ENCODE assay signal across 9 cellular contexts in genomic region chr12:5003025-5003666, GRCh38. TPM values are rescaled to one million over a fixed set of nuclear protein-coding genes. Genes with fewer than 3 reads are reported as not detected.
A peak's percentile ranks its signal among the peaks of the same experiment; 100 is the strongest.
DNase-seq lines count a peak whose midpoint lies in the region; ATAC-seq and TF ChIP-seq lines count a peak whose summit lies in the region.
"Had no signal": no experiment of that assay in that cellular context is flagged by ENCODE, and none has a peak within 500 bp of the region (broad histone marks: within the 10 kb centered on the region; RNA-seq: fewer than 3 reads in every experiment).

No MANE protein-coding gene starts in this region.

- ATAC-seq in GM21367 (IDR thresholded peaks at IDR 0.05; ENCODE audit: unreplicated experiment) (peak; percentile 53), HG03097 (IDR thresholded peaks at IDR 0.05; ENCODE audit: low FRiP score, unreplicated experiment) (no peak)

- DNase-seq in CD14-positive monocyte (ENCODE audit: low spot score) (no peak), NCI-H1092 (lab: John Stamatoyannopoulos, UW) (peak; percentile 69), colonic mucosa (peak; percentile 50), left kidney (ENCODE audit: low read depth, low spot score) (peak; percentile 85)
- peak; percentile 2 to 13 for DNase-seq in stimulated activated CD4-positive, alpha-beta T cell treated with anti-CD3 and anti-CD28 coated beads, Interleukin-4, amount 100 ng/mL, for 4 hours

- no peaks in the 10 kb centered on the region for H3K27me3 ChIP-seq in SU-DHL-6 (ENCODE audit: low read length)
- no peaks in the 10 kb centered on the region for H3K27me3 ChIP-seq in colonic mucosa

- no peaks in the 10 kb centered on the region for H3K9me2 ChIP-seq in SU-DHL-6 (replicated peaks; ENCODE audit: insufficient read depth, low read length)

- H3K4me1 ChIP-seq in colonic mucosa: no peaks in the 10 kb centered on the region

- H3F3A ChIP-seq in SU-DHL-6 (ENCODE audit: insufficient read depth): no peaks in the 10 kb centered on the region

- H4K20me1 ChIP-seq in SU-DHL-6 (ENCODE audit: low read depth, low read length): no peaks in the 10 kb centered on the region

- no peaks in the 10 kb centered on the region for H3K36me3 Mint-ChIP-seq in CD14-positive monocyte

- H3K36me3 ChIP-seq in SU-DHL-6 (ENCODE audit: low read length) (no peaks in the 10 kb centered on the region), colonic mucosa (no peaks in the 10 kb centered on the region)

- H3K9me3 Mint-ChIP-seq in CD14-positive monocyte: no peaks in the 10 kb centered on the region

- H3K4me2 ChIP-seq in SU-DHL-6 (ENCODE audit: low read depth, low read length, poor library complexity, severe bottlenecking): no peak overlapping the region

- no peaks in the 10 kb centered on the region for H3K79me2 ChIP-seq in SU-DHL-6 (ENCODE audit: insufficient read depth, low read length)

- intact Hi-C loops in CD14-positive monocyte (cut with micrococcal nuclease): no loop called here
- intact Hi-C loops in colonic mucosa (cut with DNase I): loop anchor here (2.0 kb wide), 1 partner anchor 146 kb away; no protein-coding TSS in a partner anchor

- no peak overlapping the region for H3K4me3 Mint-ChIP-seq in CD14-positive monocyte

- H3K27me3 Mint-ChIP-seq in CD14-positive monocyte (ENCODE audit: low read depth in 3 of 3): peaks cover 7 to 10% (median 8%) of the 10 kb centered on the region in 3 donors

- H3K9me3 ChIP-seq in SU-DHL-6 (ENCODE audit: insufficient read depth, low read length) (no peaks in the 10 kb centered on the region), colonic mucosa (no peaks in the 10 kb centered on the region)

- no peak overlapping the region for H2AFZ ChIP-seq in SU-DHL-6 (ENCODE audit: low read depth, low read length, severe bottlenecking)

- no peak overlapping the region for H3K4me3 ChIP-seq in SU-DHL-6 (ENCODE audit: insufficient read depth, low read length, poor library complexity, severe bottlenecking)
- no peak overlapping the region for H3K4me3 ChIP-seq in colonic mucosa
- H3K4me3 ChIP-seq: skin epidermis had no signal

- TF ChIP-seq CTCF in CD14-positive monocyte (IDR thresholded peaks at IDR 0.05) (peak; percentile 81), SU-DHL-6 (IDR thresholded peaks at IDR 0.05; ENCODE audit: insufficient read depth, low read length, poor library complexity, severe bottlenecking) (peak; percentile 77), colonic mucosa (IDR thresholded peaks at IDR 0.05) (peak; percentile 89)

- H3K27ac Mint-ChIP-seq in CD14-positive monocyte: no peak overlapping the region

- H3K27ac ChIP-seq in SU-DHL-6 (ENCODE audit: low read depth, low read length) (no peak overlapping the region), colonic mucosa (no peak overlapping the region)
- H3K27ac ChIP-seq: skin epidermis had no signal

- H3K4me1 Mint-ChIP-seq in CD14-positive monocyte: no peaks in the 10 kb centered on the region

- H3K9ac ChIP-seq in SU-DHL-6 (ENCODE audit: low read length) (no peak overlapping the region), colonic mucosa (ENCODE audit: low read depth in 2 of 2, low read length in 2 of 2) (no peak overlapping the region)

RNA-seq across cellular contexts. Expression of gene KCNA5, which starts 40.5 kb away (rescaled TPM):
- not detected for polyA plus RNA-seq in CD14-positive monocyte
- total RNA-seq in colonic mucosa: under 1 TPM in 1 of 2 donors, not detected in 1; 0.11 TPM
